ENCODE assay signal across 1 cellular context in the genomic region with DNA sequence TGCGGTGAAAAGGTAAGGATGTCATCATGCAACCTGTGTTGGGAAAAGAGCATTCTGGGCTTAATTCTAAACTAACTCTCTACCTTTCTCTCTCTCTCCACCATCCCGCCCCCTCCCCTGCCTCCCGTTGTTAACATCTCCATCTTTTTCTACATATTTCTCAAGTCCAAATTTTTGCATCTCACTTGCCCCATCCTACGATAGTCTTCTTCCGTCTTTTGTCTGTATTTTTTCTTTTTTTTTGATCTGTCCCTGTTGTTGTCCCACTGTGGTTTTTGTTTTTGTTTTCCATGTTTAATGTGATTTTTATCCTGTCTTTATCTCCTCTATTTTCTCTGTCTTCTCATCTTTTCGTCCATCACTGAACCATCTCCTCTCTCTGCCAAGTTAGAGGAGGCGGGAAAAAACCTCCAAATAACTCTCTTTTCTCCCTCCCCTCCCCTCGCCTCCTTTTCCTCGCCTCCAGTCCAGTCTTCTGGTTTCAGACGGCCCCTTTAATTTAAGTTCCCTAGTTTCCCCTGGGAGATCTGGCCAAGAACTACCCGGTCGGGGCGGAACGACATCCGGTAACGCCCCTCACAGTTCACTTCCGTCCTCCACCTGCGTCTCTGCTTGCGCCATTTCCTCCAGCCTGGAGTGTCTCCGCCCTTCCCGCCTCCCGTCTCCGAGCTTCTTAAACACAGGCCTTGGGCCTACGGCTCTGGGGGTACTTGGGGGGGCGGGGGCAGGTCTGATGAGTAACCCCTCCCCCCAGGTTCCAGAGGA.
TF ChIP-seq lines count a peak whose summit lies in the region.

A gene with protein sequence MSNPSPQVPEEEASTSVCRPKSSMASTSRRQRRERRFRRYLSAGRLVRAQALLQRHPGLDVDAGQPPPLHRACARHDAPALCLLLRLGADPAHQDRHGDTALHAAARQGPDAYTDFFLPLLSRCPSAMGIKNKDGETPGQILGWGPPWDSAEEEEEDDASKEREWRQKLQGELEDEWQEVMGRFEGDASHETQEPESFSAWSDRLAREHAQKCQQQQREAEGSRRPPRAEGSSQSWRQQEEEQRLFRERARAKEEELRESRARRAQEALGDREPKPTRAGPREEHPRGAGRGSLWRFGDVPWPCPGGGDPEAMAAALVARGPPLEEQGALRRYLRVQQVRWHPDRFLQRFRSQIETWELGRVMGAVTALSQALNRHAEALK (plus strand): TSS at position 647 of the 765 bp plus-strand sequence. CDS start 87 bp downstream, at position 734.

TF ChIP-seq in HepG2, 621 proteins besides CTCF, POLR2A, EP300 and RAD21 (continued from another document and continues in another):
- TF ChIP-seq, protein P1, sequence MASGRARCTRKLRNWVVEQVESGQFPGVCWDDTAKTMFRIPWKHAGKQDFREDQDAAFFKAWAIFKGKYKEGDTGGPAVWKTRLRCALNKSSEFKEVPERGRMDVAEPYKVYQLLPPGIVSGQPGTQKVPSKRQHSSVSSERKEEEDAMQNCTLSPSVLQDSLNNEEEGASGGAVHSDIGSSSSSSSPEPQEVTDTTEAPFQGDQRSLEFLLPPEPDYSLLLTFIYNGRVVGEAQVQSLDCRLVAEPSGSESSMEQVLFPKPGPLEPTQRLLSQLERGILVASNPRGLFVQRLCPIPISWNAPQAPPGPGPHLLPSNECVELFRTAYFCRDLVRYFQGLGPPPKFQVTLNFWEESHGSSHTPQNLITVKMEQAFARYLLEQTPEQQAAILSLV (CRISPR knock-in tag; IDR thresholded peaks at IDR 0.05; ENCODE audit: borderline replicate concordance), result peak; percentile 69
- no peak for TF ChIP-seq KLF13 (CRISPR knock-in tag; IDR thresholded peaks at IDR 0.05)
- TF ChIP-seq LCORL (IDR thresholded peaks at IDR 0.05), result peak; percentile 56; the same call in 1 of the 2 replicates
- TF ChIP-seq LCORL (CRISPR knock-in tag; IDR thresholded peaks at IDR 0.05), result no peak
- TF ChIP-seq ZBTB1 (CRISPR knock-in tag; IDR thresholded peaks at IDR 0.05; ENCODE audit: borderline replicate concordance), result no peak
- TF ChIP-seq ZNF432 (CRISPR knock-in tag; IDR thresholded peaks at IDR 0.05; ENCODE audit: borderline replicate concordance), result no peak
- TF ChIP-seq, protein P2, sequence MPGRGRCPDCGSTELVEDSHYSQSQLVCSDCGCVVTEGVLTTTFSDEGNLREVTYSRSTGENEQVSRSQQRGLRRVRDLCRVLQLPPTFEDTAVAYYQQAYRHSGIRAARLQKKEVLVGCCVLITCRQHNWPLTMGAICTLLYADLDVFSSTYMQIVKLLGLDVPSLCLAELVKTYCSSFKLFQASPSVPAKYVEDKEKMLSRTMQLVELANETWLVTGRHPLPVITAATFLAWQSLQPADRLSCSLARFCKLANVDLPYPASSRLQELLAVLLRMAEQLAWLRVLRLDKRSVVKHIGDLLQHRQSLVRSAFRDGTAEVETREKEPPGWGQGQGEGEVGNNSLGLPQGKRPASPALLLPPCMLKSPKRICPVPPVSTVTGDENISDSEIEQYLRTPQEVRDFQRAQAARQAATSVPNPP (CRISPR knock-in tag; IDR thresholded peaks at IDR 0.05), result 0 out of 2 replicates have a peak, but pooled peaks have one; percentile 38
- TF ChIP-seq EED (CRISPR knock-in tag; IDR thresholded peaks at IDR 0.05), result no peak
- TF ChIP-seq MYC (CRISPR knock-in tag; IDR thresholded peaks at IDR 0.05; ENCODE audit: borderline replicate concordance), result peak; percentile 47; the same call in 1 of the 2 replicates
- TF ChIP-seq MIER3 (CRISPR knock-in tag; IDR thresholded peaks at IDR 0.05; ENCODE audit: borderline replicate concordance), result no peak; the same call in none of the 2 replicates
- no peak for TF ChIP-seq ZFP36L1 (CRISPR knock-in tag; IDR thresholded peaks at IDR 0.05)
- TF ChIP-seq SMAD9 (CRISPR knock-in tag; IDR thresholded peaks at IDR 0.05), result no peak
- TF ChIP-seq, protein P3, sequence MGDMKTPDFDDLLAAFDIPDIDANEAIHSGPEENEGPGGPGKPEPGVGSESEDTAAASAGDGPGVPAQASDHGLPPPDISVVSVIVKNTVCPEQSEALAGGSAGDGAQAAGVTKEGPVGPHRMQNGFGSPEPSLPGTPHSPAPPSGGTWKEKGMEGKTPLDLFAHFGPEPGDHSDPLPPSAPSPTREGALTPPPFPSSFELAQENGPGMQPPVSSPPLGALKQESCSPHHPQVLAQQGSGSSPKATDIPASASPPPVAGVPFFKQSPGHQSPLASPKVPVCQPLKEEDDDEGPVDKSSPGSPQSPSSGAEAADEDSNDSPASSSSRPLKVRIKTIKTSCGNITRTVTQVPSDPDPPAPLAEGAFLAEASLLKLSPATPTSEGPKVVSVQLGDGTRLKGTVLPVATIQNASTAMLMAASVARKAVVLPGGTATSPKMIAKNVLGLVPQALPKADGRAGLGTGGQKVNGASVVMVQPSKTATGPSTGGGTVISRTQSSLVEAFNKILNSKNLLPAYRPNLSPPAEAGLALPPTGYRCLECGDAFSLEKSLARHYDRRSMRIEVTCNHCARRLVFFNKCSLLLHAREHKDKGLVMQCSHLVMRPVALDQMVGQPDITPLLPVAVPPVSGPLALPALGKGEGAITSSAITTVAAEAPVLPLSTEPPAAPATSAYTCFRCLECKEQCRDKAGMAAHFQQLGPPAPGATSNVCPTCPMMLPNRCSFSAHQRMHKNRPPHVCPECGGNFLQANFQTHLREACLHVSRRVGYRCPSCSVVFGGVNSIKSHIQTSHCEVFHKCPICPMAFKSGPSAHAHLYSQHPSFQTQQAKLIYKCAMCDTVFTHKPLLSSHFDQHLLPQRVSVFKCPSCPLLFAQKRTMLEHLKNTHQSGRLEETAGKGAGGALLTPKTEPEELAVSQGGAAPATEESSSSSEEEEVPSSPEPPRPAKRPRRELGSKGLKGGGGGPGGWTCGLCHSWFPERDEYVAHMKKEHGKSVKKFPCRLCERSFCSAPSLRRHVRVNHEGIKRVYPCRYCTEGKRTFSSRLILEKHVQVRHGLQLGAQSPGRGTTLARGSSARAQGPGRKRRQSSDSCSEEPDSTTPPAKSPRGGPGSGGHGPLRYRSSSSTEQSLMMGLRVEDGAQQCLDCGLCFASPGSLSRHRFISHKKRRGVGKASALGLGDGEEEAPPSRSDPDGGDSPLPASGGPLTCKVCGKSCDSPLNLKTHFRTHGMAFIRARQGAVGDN (CRISPR knock-in tag; IDR thresholded peaks at IDR 0.05), result peak; percentile 55
- no peak; the same call in 1 of the 2 replicates for TF ChIP-seq ETV6 (CRISPR knock-in tag; conservative IDR thresholded peaks at IDR 0.05)
- TF ChIP-seq, protein P4, sequence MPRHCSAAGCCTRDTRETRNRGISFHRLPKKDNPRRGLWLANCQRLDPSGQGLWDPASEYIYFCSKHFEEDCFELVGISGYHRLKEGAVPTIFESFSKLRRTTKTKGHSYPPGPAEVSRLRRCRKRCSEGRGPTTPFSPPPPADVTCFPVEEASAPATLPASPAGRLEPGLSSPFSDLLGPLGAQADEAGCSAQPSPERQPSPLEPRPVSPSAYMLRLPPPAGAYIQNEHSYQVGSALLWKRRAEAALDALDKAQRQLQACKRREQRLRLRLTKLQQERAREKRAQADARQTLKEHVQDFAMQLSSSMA (CRISPR knock-in tag; IDR thresholded peaks at IDR 0.05), result no peak
- TF ChIP-seq ZNF644 (CRISPR knock-in tag; IDR thresholded peaks at IDR 0.05; ENCODE audit: low read depth), result no peak
- TF ChIP-seq, protein P5, sequence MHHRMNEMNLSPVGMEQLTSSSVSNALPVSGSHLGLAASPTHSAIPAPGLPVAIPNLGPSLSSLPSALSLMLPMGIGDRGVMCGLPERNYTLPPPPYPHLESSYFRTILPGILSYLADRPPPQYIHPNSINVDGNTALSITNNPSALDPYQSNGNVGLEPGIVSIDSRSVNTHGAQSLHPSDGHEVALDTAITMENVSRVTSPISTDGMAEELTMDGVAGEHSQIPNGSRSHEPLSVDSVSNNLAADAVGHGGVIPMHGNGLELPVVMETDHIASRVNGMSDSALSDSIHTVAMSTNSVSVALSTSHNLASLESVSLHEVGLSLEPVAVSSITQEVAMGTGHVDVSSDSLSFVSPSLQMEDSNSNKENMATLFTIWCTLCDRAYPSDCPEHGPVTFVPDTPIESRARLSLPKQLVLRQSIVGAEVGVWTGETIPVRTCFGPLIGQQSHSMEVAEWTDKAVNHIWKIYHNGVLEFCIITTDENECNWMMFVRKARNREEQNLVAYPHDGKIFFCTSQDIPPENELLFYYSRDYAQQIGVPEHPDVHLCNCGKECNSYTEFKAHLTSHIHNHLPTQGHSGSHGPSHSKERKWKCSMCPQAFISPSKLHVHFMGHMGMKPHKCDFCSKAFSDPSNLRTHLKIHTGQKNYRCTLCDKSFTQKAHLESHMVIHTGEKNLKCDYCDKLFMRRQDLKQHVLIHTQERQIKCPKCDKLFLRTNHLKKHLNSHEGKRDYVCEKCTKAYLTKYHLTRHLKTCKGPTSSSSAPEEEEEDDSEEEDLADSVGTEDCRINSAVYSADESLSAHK (CRISPR knock-in tag; IDR thresholded peaks at IDR 0.05; ENCODE audit: borderline replicate concordance), result no peak
- no peak for TF ChIP-seq NFE2 (CRISPR knock-in tag; IDR thresholded peaks at IDR 0.05)
- TF ChIP-seq ZNF577 (CRISPR knock-in tag; IDR thresholded peaks at IDR 0.05; ENCODE audit: borderline replicate concordance, low read depth), result no peak
- TF ChIP-seq, protein P6, sequence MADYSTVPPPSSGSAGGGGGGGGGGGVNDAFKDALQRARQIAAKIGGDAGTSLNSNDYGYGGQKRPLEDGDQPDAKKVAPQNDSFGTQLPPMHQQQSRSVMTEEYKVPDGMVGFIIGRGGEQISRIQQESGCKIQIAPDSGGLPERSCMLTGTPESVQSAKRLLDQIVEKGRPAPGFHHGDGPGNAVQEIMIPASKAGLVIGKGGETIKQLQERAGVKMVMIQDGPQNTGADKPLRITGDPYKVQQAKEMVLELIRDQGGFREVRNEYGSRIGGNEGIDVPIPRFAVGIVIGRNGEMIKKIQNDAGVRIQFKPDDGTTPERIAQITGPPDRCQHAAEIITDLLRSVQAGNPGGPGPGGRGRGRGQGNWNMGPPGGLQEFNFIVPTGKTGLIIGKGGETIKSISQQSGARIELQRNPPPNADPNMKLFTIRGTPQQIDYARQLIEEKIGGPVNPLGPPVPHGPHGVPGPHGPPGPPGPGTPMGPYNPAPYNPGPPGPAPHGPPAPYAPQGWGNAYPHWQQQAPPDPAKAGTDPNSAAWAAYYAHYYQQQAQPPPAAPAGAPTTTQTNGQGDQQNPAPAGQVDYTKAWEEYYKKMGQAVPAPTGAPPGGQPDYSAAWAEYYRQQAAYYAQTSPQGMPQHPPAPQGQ (CRISPR knock-in tag; IDR thresholded peaks at IDR 0.05; ENCODE audit: borderline replicate concordance), result no peak
- no peak for TF ChIP-seq SUZ12 (IDR thresholded peaks at IDR 0.05; ENCODE audit: low read depth, low read length)
- no peak for TF ChIP-seq NCOA5 (CRISPR knock-in tag; IDR thresholded peaks at IDR 0.05)
- no peak for TF ChIP-seq BORCS8-MEF2B (CRISPR knock-in tag; IDR thresholded peaks at IDR 0.05)
- TF ChIP-seq, protein P7, sequence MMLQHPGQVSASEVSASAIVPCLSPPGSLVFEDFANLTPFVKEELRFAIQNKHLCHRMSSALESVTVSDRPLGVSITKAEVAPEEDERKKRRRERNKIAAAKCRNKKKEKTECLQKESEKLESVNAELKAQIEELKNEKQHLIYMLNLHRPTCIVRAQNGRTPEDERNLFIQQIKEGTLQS (CRISPR knock-in tag; IDR thresholded peaks at IDR 0.05), result peak; percentile 74; the same call in 1 of the 2 replicates
- peak; percentile 58 for TF ChIP-seq FOSL2 (CRISPR knock-in tag; IDR thresholded peaks at IDR 0.05)
- TF ChIP-seq, protein P8, sequence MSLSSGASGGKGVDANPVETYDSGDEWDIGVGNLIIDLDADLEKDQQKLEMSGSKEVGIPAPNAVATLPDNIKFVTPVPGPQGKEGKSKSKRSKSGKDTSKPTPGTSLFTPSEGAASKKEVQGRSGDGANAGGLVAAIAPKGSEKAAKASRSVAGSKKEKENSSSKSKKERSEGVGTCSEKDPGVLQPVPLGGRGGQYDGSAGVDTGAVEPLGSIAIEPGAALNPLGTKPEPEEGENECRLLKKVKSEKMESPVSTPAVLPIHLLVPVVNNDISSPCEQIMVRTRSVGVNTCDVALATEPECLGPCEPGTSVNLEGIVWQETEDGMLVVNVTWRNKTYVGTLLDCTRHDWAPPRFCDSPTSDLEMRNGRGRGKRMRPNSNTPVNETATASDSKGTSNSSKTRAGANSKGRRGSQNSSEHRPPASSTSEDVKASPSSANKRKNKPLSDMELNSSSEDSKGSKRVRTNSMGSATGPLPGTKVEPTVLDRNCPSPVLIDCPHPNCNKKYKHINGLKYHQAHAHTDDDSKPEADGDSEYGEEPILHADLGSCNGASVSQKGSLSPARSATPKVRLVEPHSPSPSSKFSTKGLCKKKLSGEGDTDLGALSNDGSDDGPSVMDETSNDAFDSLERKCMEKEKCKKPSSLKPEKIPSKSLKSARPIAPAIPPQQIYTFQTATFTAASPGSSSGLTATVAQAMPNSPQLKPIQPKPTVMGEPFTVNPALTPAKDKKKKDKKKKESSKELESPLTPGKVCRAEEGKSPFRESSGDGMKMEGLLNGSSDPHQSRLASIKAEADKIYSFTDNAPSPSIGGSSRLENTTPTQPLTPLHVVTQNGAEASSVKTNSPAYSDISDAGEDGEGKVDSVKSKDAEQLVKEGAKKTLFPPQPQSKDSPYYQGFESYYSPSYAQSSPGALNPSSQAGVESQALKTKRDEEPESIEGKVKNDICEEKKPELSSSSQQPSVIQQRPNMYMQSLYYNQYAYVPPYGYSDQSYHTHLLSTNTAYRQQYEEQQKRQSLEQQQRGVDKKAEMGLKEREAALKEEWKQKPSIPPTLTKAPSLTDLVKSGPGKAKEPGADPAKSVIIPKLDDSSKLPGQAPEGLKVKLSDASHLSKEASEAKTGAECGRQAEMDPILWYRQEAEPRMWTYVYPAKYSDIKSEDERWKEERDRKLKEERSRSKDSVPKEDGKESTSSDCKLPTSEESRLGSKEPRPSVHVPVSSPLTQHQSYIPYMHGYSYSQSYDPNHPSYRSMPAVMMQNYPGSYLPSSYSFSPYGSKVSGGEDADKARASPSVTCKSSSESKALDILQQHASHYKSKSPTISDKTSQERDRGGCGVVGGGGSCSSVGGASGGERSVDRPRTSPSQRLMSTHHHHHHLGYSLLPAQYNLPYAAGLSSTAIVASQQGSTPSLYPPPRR (CRISPR knock-in tag; IDR thresholded peaks at IDR 0.05; ENCODE audit: borderline replicate concordance), result no peak; the same call in 1 of the 2 replicates
- TF ChIP-seq, protein P9, sequence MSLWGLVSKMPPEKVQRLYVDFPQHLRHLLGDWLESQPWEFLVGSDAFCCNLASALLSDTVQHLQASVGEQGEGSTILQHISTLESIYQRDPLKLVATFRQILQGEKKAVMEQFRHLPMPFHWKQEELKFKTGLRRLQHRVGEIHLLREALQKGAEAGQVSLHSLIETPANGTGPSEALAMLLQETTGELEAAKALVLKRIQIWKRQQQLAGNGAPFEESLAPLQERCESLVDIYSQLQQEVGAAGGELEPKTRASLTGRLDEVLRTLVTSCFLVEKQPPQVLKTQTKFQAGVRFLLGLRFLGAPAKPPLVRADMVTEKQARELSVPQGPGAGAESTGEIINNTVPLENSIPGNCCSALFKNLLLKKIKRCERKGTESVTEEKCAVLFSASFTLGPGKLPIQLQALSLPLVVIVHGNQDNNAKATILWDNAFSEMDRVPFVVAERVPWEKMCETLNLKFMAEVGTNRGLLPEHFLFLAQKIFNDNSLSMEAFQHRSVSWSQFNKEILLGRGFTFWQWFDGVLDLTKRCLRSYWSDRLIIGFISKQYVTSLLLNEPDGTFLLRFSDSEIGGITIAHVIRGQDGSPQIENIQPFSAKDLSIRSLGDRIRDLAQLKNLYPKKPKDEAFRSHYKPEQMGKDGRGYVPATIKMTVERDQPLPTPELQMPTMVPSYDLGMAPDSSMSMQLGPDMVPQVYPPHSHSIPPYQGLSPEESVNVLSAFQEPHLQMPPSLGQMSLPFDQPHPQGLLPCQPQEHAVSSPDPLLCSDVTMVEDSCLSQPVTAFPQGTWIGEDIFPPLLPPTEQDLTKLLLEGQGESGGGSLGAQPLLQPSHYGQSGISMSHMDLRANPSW (CRISPR knock-in tag; IDR thresholded peaks at IDR 0.05; ENCODE audit: borderline replicate concordance), result no peak; the same call in 1 of the 2 replicates
- peak; percentile 49 for TF ChIP-seq SRSF1 (optimal IDR thresholded peaks at IDR 0.05; ENCODE audit: low read depth, low read length)
- TF ChIP-seq HHEX (CRISPR knock-in tag; IDR thresholded peaks at IDR 0.05), result 0 out of 2 replicates have a peak, but pooled peaks have one; percentile 26
- TF ChIP-seq NFE2L1 (CRISPR knock-in tag; IDR thresholded peaks at IDR 0.05; ENCODE audit: borderline replicate concordance), result no peak
